Comparison of ENCODE assay signal across 17 cellular contexts in the genomic region with DNA sequence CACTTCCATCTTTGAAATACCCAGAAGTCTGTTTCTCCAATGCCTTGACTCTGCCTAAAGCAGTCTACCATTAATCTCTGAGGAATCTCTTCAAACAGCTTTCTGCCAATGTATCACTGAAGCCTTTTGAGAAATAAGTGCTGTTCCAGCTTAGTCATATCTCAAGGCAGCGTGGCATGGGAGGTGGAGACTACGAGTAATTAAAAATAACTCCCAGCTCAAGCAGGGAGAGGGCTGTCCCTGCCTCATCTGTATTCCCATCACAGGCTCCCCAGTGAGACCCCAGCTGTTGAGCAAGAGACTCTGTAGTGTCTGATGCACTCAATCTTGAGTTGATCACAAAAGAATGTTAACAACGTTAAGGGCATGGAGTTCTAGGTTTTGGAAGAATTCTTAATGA.
DNase-seq lines count a peak whose midpoint lies in the region; ATAC-seq and TF ChIP-seq lines count a peak whose summit lies in the region.
"Had no signal": no experiment of that assay in that cellular context is flagged by ENCODE, and none has a peak within 500 bp of the region (broad histone marks: within the 10 kb centered on the region; RNA-seq: fewer than 3 reads in every experiment).

No MANE protein-coding gene starts in this region.

- no peaks in the 10 kb centered on the region for H3K4me1 Mint-ChIP-seq in T-helper 2 cell treated with Interferon-gamma antibody and Interleukin-4, amounts not matched to agents 5 μg/mL and 100 μg/mL, for 36 hours (ENCODE audit: low read depth)
- no peaks in the 10 kb centered on the region for H3K4me1 Mint-ChIP-seq in CD8-positive, alpha-beta T cell (ENCODE audit: low read depth)
- H3K4me1 Mint-ChIP-seq: activated CD4-positive, alpha-beta T cell treated with anti-CD3 and anti-CD28 coated beads for 36 hours; stimulated activated effector memory CD8-positive, alpha-beta T cell treated with anti-CD3 and anti-CD28 coated beads, Interleukin-12 subunit alpha, Interleukin-12 subunit beta, amount 100 ng/mL, for 72 hours had no signal

- TF ChIP-seq CTCF in PC-3 (conservative IDR thresholded peaks at IDR 0.05; ENCODE audit: low read depth, low read length) (no peak), fibroblast of mammary gland (conservative IDR thresholded peaks at IDR 0.05; ENCODE audit: control insufficient read depth, insufficient read depth, low read depth, low read length) (no peak)
- no peak for TF ChIP-seq CTCF in CD8-positive, alpha-beta T cell (IDR thresholded peaks at IDR 0.05)

- H3K27me3 ChIP-seq in PC-3 (ENCODE audit: low read length): no peaks in the 10 kb centered on the region
- H3K27me3 ChIP-seq in CD8-positive, alpha-beta T cell (ENCODE audit: insufficient read depth, low read length): no peaks in the 10 kb centered on the region

- POLR2A ChIA-PET in PC-3 (lab: Charles Lee; ENCODE audit: unreplicated experiment): no interaction called here
- POLR2A ChIA-PET in CD8-positive, alpha-beta T cell (lab: Charles Lee): no interaction called here

- H3K27me3 Mint-ChIP-seq in T-helper 2 cell treated with Interferon-gamma antibody and Interleukin-4, amounts not matched to agents 5 μg/mL and 100 μg/mL, for 36 hours (ENCODE audit: low read depth): no peaks in the 10 kb centered on the region
- H3K27me3 Mint-ChIP-seq in CD8-positive, alpha-beta T cell (ENCODE audit: low read depth): no peaks in the 10 kb centered on the region
- H3K27me3 Mint-ChIP-seq: activated CD4-positive, alpha-beta T cell treated with anti-CD3 and anti-CD28 coated beads for 36 hours; CD4-positive, alpha-beta T cell had no signal

- no peaks in the 10 kb centered on the region for H3K9me2 ChIP-seq in PC-3 (replicated peaks; ENCODE audit: low read length)

- no peaks in the 10 kb centered on the region for H4K20me1 ChIP-seq in PC-3 (ENCODE audit: low read length)

- no peak overlapping the region for H2AFZ ChIP-seq in PC-3 (ENCODE audit: low read length)

- no peaks in the 10 kb centered on the region for H3K36me3 ChIP-seq in PC-3 (ENCODE audit: low read depth, low read length)
- H3K36me3 ChIP-seq in CD8-positive, alpha-beta T cell (ENCODE audit: insufficient read depth, low read length): no peaks in the 10 kb centered on the region

- no TSS peak for BruUV-seq in PC-3 (replicated peaks; lab: Mats Ljungman, UMichigan)

- DNase-seq in DMS 273 treated with DMSO at 0.1 percent for 48 hours (lab: John Stamatoyannopoulos, UW): peak; percentile 51
- DNase-seq in PC-3: peak; percentile 15
- peak; percentile 45 for DNase-seq in fibroblast of mammary gland (ENCODE audit: low read depth)
- peak; percentile 9 for DNase-seq in retina
- DNase-seq in T-helper 2 cell treated with Interferon-gamma antibody and Interleukin-4, amounts not matched to agents 5 μg/mL and 100 μg/mL, for 36 hours (ENCODE audit: low spot score): no peak
- DNase-seq in CD8-positive, alpha-beta T cell: no peak
- DNase-seq in NCI-H345 treated with DMSO at 0.1 percent for 48 hours (lab: John Stamatoyannopoulos, UW; ENCODE audit: unreplicated experiment): no peak
- no peak for DNase-seq in activated CD8-positive, alpha-beta memory T cell treated with anti-CD3 and anti-CD28 coated beads for 24 hours
- DNase-seq: activated CD4-positive, alpha-beta T cell treated with anti-CD3 and anti-CD28 coated beads for 36 hours; activated T-cell treated with anti-CD3 and anti-CD28 coated beads, Interleukin-2, amount 50 U/mL, for 1 hour; CD4-positive, alpha-beta T cell; dermis blood vessel endothelial cell; mucosa of descending colon; NCI-H1092; NCI-H510A treated with DMSO at 0.1 percent for 48 hours; stimulated activated CD4-positive, alpha-beta T cell treated with anti-CD3 and anti-CD28 coated beads, Interleukin-4, amount 100 ng/mL, for 24 hours had no signal

- no peak overlapping the region for H3K4me3 Mint-ChIP-seq in T-helper 2 cell treated with Interferon-gamma antibody and Interleukin-4, amounts not matched to agents 5 μg/mL and 100 μg/mL, for 36 hours
- no peak overlapping the region for H3K4me3 Mint-ChIP-seq in CD8-positive, alpha-beta T cell
- H3K4me3 Mint-ChIP-seq: activated CD4-positive, alpha-beta T cell treated with anti-CD3 and anti-CD28 coated beads for 36 hours; CD4-positive, alpha-beta T cell; stimulated activated effector memory CD8-positive, alpha-beta T cell treated with anti-CD3 and anti-CD28 coated beads, Interleukin-12 subunit alpha, Interleukin-12 subunit beta, amount 100 ng/mL, for 72 hours had no signal

- intact Hi-C loops in PC-3 (cut with micrococcal nuclease): loop anchor here (10.0 kb wide), 1 partner anchor 96 kb away; no protein-coding TSS in a partner anchor
- intact Hi-C loops in CD8-positive, alpha-beta T cell (cut with DNase I, micrococcal nuclease): no loop called here

- H3K36me3 Mint-ChIP-seq in T-helper 2 cell treated with Interferon-gamma antibody and Interleukin-4, amounts not matched to agents 5 μg/mL and 100 μg/mL, for 36 hours (ENCODE audit: low read depth): no peaks in the 10 kb centered on the region
- no peaks in the 10 kb centered on the region for H3K36me3 Mint-ChIP-seq in CD8-positive, alpha-beta T cell
- H3K36me3 Mint-ChIP-seq: stimulated activated effector memory CD8-positive, alpha-beta T cell treated with anti-CD3 and anti-CD28 coated beads, Interleukin-12 subunit alpha, Interleukin-12 subunit beta, amount 100 ng/mL, for 72 hours had no signal

- CTCF ChIA-PET in PC-3 (lab: Charles Lee): no interaction called here
- CTCF ChIA-PET in CD8-positive, alpha-beta T cell (lab: Charles Lee): no interaction called here

- H3K9ac ChIP-seq in PC-3 (ENCODE audit: low read length): no peak overlapping the region

- H3K4me2 ChIP-seq in PC-3 (ENCODE audit: low read length): no peak overlapping the region

- H3K27ac Mint-ChIP-seq in T-helper 2 cell treated with Interferon-gamma antibody and Interleukin-4, amounts not matched to agents 5 μg/mL and 100 μg/mL, for 36 hours: no peak overlapping the region
- H3K27ac Mint-ChIP-seq in CD8-positive, alpha-beta T cell: no peak overlapping the region
- H3K27ac Mint-ChIP-seq: activated CD4-positive, alpha-beta T cell treated with anti-CD3 and anti-CD28 coated beads for 36 hours; CD4-positive, alpha-beta T cell; stimulated activated effector memory CD8-positive, alpha-beta T cell treated with anti-CD3 and anti-CD28 coated beads, Interleukin-12 subunit alpha, Interleukin-12 subunit beta, amount 100 ng/mL, for 72 hours had no signal

- H3K79me2 ChIP-seq in PC-3 (ENCODE audit: low read length): no peaks in the 10 kb centered on the region

- no peak for ATAC-seq in PC-3
- ATAC-seq in CD8-positive, alpha-beta T cell: no peak
- ATAC-seq: activated CD4-positive, alpha-beta T cell treated with anti-CD3 and anti-CD28 coated beads for 36 hours; mucosa of descending colon; stimulated activated effector memory CD8-positive, alpha-beta T cell treated with anti-CD3 and anti-CD28 coated beads, Interleukin-12 subunit alpha, Interleukin-12 subunit beta, amount 100 ng/mL, for 72 hours had no signal

- peaks cover 3% of the 10 kb centered on the region for H3K9me3 Mint-ChIP-seq in T-helper 2 cell treated with Interferon-gamma antibody and Interleukin-4, amounts not matched to agents 5 μg/mL and 100 μg/mL, for 36 hours
- H3K9me3 Mint-ChIP-seq in CD8-positive, alpha-beta T cell: no peaks in the 10 kb centered on the region

- H3F3A ChIP-seq in PC-3 (ENCODE audit: low read length, unreplicated experiment): no peaks in the 10 kb centered on the region

- H3K4me3 ChIP-seq in PC-3 (ENCODE audit: low read length): no peak overlapping the region
- H3K4me3 ChIP-seq in fibroblast of mammary gland (ENCODE audit: control insufficient read depth, low read depth, low read length): no peak overlapping the region
- no peak overlapping the region for H3K4me3 ChIP-seq in CD8-positive, alpha-beta T cell (ENCODE audit: low read depth, low read length)
- H3K4me3 ChIP-seq: mucosa of descending colon had no signal

- peaks cover 7% of the 10 kb centered on the region; the same call in 1 of the 2 replicates for H3K9me3 ChIP-seq in PC-3 (ENCODE audit: low read length)
- H3K9me3 ChIP-seq in CD8-positive, alpha-beta T cell (ENCODE audit: low read length): no peaks in the 10 kb centered on the region
- H3K9me3 ChIP-seq: mucosa of descending colon had no signal

- H3K4me1 ChIP-seq in PC-3 (ENCODE audit: insufficient read depth, low read length): peaks cover 22% of the 10 kb centered on the region
- no peaks in the 10 kb centered on the region for H3K4me1 ChIP-seq in CD8-positive, alpha-beta T cell (ENCODE audit: insufficient read depth, low read length)

- H3K27ac ChIP-seq in PC-3 (ENCODE audit: low read length): no peak overlapping the region
- H3K27ac ChIP-seq in CD8-positive, alpha-beta T cell (ENCODE audit: low read depth, low read length): no peak overlapping the region

Comparison
In these comparisons a context has a peak if more than half of its experiments do, and no peak if none do; other contexts are left out.
1. DNase-seq: peak in DMS 273 treated with DMSO at 0.1 percent for 48 hours (single experiment), PC-3 (single experiment), fibroblast of mammary gland (single experiment) and retina (single experiment); none in T-helper 2 cell treated with Interferon-gamma antibody and Interleukin-4, amounts not matched to agents 5 μg/mL and 100 μg/mL, for 36 hours (single experiment), CD8-positive, alpha-beta T cell (0 of 7), NCI-H345 treated with DMSO at 0.1 percent for 48 hours (single experiment) and activated CD8-positive, alpha-beta memory T cell treated with anti-CD3 and anti-CD28 coated beads for 24 hours (single experiment).